ENCODE assay signal across 2 cellular contexts in genomic region chr17:7328009-7328408, GRCh38.
TF ChIP-seq lines count a peak whose summit lies in the region.

No MANE protein-coding gene starts in this region.

TF ChIP-seq in IMR-90, 13 proteins besides CTCF, POLR2A, EP300 and RAD21:
- TF ChIP-seq CHD1 (IDR thresholded peaks at IDR 0.05; ENCODE audit: low read depth, low read length) (no peak), MXI1 (IDR thresholded peaks at IDR 0.05; ENCODE audit: borderline replicate concordance, low read depth, low read length) (no peak), MAZ (IDR thresholded peaks at IDR 0.05; ENCODE audit: borderline replicate concordance, low read depth, low read length) (no peak), FOS (IDR thresholded peaks at IDR 0.05; ENCODE audit: low read depth, low read length) (no peak), USF2 (IDR thresholded peaks at IDR 0.05; ENCODE audit: low read depth, low read length) (no peak), RCOR1 (IDR thresholded peaks at IDR 0.05; ENCODE audit: insufficient replicate concordance, low read length) (no peak), BHLHE40 (IDR thresholded peaks at IDR 0.05; ENCODE audit: low read depth, low read length) (no peak), SMC3 (IDR thresholded peaks at IDR 0.05; ENCODE audit: low read depth, low read length) (no peak), NFE2L2 (IDR thresholded peaks at IDR 0.05; ENCODE audit: low read depth, low read length) (no peak), MAFK (IDR thresholded peaks at IDR 0.05; ENCODE audit: low read depth, low read length) (no peak), RFX5 (IDR thresholded peaks at IDR 0.05; ENCODE audit: low read depth, low read length) (no peak), CEBPB (IDR thresholded peaks at IDR 0.05; ENCODE audit: low read depth, low read length) (no peak)
- TF ChIP-seq, protein P1, sequence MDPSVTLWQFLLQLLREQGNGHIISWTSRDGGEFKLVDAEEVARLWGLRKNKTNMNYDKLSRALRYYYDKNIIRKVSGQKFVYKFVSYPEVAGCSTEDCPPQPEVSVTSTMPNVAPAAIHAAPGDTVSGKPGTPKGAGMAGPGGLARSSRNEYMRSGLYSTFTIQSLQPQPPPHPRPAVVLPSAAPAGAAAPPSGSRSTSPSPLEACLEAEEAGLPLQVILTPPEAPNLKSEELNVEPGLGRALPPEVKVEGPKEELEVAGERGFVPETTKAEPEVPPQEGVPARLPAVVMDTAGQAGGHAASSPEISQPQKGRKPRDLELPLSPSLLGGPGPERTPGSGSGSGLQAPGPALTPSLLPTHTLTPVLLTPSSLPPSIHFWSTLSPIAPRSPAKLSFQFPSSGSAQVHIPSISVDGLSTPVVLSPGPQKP (IDR thresholded peaks at IDR 0.05; ENCODE audit: borderline replicate concordance, low read depth, low read length) = no peak

TF ChIP-seq in K562, 482 proteins besides CTCF, POLR2A, EP300 and RAD21 (continues in another document):
- TF ChIP-seq BMI1 (IDR thresholded peaks at IDR 0.05; ENCODE audit: low read length) (no peak), ZNF277 (CRISPR knock-in tag; IDR thresholded peaks at IDR 0.05; ENCODE audit: borderline replicate concordance) (no peak), TAF1 (IDR thresholded peaks at IDR 0.05; ENCODE audit: control insufficient read depth, extremely low read depth, insufficient read depth, low read length, severe bottlenecking) (no peak), PREB (CRISPR knock-in tag; IDR thresholded peaks at IDR 0.05) (no peak), RBM39 (optimal IDR thresholded peaks at IDR 0.05; ENCODE audit: low read depth, low read length) (no peak), ZFP36 (IDR thresholded peaks at IDR 0.05; ENCODE audit: low read depth, low read length, partially characterized antibody) (no peak), ZNF57 (CRISPR knock-in tag; IDR thresholded peaks at IDR 0.05) (no peak), KDM1A (IDR thresholded peaks at IDR 0.05) (no peak), LCOR (CRISPR knock-in tag; IDR thresholded peaks at IDR 0.05) (no peak), ZHX1 (conservative IDR thresholded peaks at IDR 0.05; ENCODE audit: low read length) (no peak), WHSC1 (IDR thresholded peaks at IDR 0.05; ENCODE audit: low read length) (no peak), ZBTB11 (CRISPR knock-in tag; IDR thresholded peaks at IDR 0.05) (no peak), POLR3G (IDR thresholded peaks at IDR 0.05; ENCODE audit: extremely low read depth, insufficient read length, insufficient replicate concordance) (no peak), HDAC8 (tag; IDR thresholded peaks at IDR 0.05) (no peak), RHOXF2B (CRISPR knock-in tag; conservative IDR thresholded peaks at IDR 0.05) (no peak)
- TF ChIP-seq, protein P2, sequence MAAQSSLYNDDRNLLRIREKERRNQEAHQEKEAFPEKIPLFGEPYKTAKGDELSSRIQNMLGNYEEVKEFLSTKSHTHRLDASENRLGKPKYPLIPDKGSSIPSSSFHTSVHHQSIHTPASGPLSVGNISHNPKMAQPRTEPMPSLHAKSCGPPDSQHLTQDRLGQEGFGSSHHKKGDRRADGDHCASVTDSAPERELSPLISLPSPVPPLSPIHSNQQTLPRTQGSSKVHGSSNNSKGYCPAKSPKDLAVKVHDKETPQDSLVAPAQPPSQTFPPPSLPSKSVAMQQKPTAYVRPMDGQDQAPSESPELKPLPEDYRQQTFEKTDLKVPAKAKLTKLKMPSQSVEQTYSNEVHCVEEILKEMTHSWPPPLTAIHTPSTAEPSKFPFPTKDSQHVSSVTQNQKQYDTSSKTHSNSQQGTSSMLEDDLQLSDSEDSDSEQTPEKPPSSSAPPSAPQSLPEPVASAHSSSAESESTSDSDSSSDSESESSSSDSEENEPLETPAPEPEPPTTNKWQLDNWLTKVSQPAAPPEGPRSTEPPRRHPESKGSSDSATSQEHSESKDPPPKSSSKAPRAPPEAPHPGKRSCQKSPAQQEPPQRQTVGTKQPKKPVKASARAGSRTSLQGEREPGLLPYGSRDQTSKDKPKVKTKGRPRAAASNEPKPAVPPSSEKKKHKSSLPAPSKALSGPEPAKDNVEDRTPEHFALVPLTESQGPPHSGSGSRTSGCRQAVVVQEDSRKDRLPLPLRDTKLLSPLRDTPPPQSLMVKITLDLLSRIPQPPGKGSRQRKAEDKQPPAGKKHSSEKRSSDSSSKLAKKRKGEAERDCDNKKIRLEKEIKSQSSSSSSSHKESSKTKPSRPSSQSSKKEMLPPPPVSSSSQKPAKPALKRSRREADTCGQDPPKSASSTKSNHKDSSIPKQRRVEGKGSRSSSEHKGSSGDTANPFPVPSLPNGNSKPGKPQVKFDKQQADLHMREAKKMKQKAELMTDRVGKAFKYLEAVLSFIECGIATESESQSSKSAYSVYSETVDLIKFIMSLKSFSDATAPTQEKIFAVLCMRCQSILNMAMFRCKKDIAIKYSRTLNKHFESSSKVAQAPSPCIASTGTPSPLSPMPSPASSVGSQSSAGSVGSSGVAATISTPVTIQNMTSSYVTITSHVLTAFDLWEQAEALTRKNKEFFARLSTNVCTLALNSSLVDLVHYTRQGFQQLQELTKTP (IDR thresholded peaks at IDR 0.05; ENCODE audit: low read depth in 1 of 2, partially characterized antibody in 2 of 2) = no peak
- TF ChIP-seq, protein P3, sequence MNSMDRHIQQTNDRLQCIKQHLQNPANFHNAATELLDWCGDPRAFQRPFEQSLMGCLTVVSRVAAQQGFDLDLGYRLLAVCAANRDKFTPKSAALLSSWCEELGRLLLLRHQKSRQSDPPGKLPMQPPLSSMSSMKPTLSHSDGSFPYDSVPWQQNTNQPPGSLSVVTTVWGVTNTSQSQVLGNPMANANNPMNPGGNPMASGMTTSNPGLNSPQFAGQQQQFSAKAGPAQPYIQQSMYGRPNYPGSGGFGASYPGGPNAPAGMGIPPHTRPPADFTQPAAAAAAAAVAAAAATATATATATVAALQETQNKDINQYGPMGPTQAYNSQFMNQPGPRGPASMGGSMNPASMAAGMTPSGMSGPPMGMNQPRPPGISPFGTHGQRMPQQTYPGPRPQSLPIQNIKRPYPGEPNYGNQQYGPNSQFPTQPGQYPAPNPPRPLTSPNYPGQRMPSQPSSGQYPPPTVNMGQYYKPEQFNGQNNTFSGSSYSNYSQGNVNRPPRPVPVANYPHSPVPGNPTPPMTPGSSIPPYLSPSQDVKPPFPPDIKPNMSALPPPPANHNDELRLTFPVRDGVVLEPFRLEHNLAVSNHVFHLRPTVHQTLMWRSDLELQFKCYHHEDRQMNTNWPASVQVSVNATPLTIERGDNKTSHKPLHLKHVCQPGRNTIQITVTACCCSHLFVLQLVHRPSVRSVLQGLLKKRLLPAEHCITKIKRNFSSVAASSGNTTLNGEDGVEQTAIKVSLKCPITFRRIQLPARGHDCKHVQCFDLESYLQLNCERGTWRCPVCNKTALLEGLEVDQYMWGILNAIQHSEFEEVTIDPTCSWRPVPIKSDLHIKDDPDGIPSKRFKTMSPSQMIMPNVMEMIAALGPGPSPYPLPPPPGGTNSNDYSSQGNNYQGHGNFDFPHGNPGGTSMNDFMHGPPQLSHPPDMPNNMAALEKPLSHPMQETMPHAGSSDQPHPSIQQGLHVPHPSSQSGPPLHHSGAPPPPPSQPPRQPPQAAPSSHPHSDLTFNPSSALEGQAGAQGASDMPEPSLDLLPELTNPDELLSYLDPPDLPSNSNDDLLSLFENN (IDR thresholded peaks at IDR 0.05; ENCODE audit: low read depth in 2 of 2, low read length in 2 of 2) = no peak
- TF ChIP-seq, protein P4, sequence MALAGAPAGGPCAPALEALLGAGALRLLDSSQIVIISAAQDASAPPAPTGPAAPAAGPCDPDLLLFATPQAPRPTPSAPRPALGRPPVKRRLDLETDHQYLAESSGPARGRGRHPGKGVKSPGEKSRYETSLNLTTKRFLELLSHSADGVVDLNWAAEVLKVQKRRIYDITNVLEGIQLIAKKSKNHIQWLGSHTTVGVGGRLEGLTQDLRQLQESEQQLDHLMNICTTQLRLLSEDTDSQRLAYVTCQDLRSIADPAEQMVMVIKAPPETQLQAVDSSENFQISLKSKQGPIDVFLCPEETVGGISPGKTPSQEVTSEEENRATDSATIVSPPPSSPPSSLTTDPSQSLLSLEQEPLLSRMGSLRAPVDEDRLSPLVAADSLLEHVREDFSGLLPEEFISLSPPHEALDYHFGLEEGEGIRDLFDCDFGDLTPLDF (CRISPR knock-in tag; IDR thresholded peaks at IDR 0.05) = no peak
